In genomic region chr1:28973850-28974841, GRCh38 we compare ENCODE assay signal across 14 cellular contexts. TPM values are rescaled to one million over a fixed set of nuclear protein-coding genes. Genes with fewer than 3 reads are reported as not detected.
DNase-seq lines count a peak whose midpoint lies in the region; ATAC-seq and TF ChIP-seq lines count a peak whose summit lies in the region.
"Had no signal": no experiment of that assay in that cellular context is flagged by ENCODE, and none has a peak within 500 bp of the region (broad histone marks: within the 10 kb centered on the region; RNA-seq: fewer than 3 reads in every experiment).

No MANE protein-coding gene starts in this region.

- H3K27ac Mint-ChIP-seq in stimulated activated effector memory CD8-positive, alpha-beta T cell treated with anti-CD3 and anti-CD28 coated beads, Interleukin-12 subunit alpha, Interleukin-12 subunit beta, amount 100 ng/mL, for 72 hours: peak overlapping the region; percentile 35

- CTCF ChIA-PET in PC-9 (lab: Charles Lee): no interaction called here

- peak overlapping the region; percentile 6; the same call in 1 of the 2 replicates for H2AFZ ChIP-seq in PC-9
- no peak overlapping the region for H2AFZ ChIP-seq in fibroblast of lung (ENCODE audit: low read length)

- H3K4me1 Mint-ChIP-seq in stimulated activated effector memory CD8-positive, alpha-beta T cell treated with anti-CD3 and anti-CD28 coated beads, Interleukin-12 subunit alpha, Interleukin-12 subunit beta, amount 100 ng/mL, for 72 hours: peaks cover 56% of the 10 kb centered on the region

- H3K4me2 ChIP-seq in PC-9: peak overlapping the region; percentile 72
- peak overlapping the region; percentile 54 for H3K4me2 ChIP-seq in fibroblast of lung (ENCODE audit: extremely low read depth, insufficient read depth, low read length)

- peak; percentile 3 to 38 for DNase-seq in NCI-H524 (lab: John Stamatoyannopoulos, UW)
- DNase-seq in NCI-H524 treated with DMSO at 0.1 percent for 48 hours (lab: John Stamatoyannopoulos, UW): no peak
- peak in 1 of 2 experiments; percentile 71 for DNase-seq in PC-9
- DNase-seq in fibroblast of lung (ENCODE audit: low read depth in 2 of 2): peak; percentile 31 to 79
- no peak for DNase-seq in stimulated activated effector memory CD8-positive, alpha-beta T cell treated with anti-CD3 and anti-CD28 coated beads, Interleukin-12 subunit alpha, Interleukin-12 subunit beta, amount 100 ng/mL, for 72 hours (ENCODE audit: low spot score in 2 of 2)
- DNase-seq in mesenteric fat pad (ENCODE audit: low spot score): no peak
- no peak for DNase-seq in sciatic nerve (ENCODE audit: low spot score)
- DNase-seq: 8988T; activated CD8-positive, alpha-beta memory T cell treated with anti-CD3 and anti-CD28 coated beads, Interleukin-2, amount 50 U/mL, for 4 hours; heart right ventricle; MG63; NCI-H69; spleen had no signal

- H3K4me1 ChIP-seq in PC-9 (replicated peaks; ENCODE audit: insufficient read depth) (peaks cover 33% of the 10 kb centered on the region), fibroblast of lung (ENCODE audit: control insufficient read depth, extremely low read depth, insufficient read depth, low read length) (peaks cover 3% of the 10 kb centered on the region)

- H3F3A ChIP-seq in PC-9 (ENCODE audit: insufficient read depth, low read depth): peaks cover 30% of the 10 kb centered on the region

- H3K27me3 ChIP-seq in PC-9 (ENCODE audit: insufficient read depth, low read depth) (no peaks in the 10 kb centered on the region), fibroblast of lung (ENCODE audit: control insufficient read depth, insufficient read depth, low read length) (no peaks in the 10 kb centered on the region)
- H3K27me3 ChIP-seq: heart right ventricle, MG63, spleen had no signal

- no peak for TF ChIP-seq CTCF in PC-9 (conservative IDR thresholded peaks at IDR 0.05)
- no peak for TF ChIP-seq CTCF in fibroblast of lung (conservative IDR thresholded peaks at IDR 0.05 in 1 of 2, IDR thresholded peaks at IDR 0.05 in 1 of 2; ENCODE audit: low read depth in 1 of 2, low read length in 2 of 2)

- no peaks in the 10 kb centered on the region for H3K9me2 ChIP-seq in PC-9 (ENCODE audit: insufficient read depth)

- H3K36me3 Mint-ChIP-seq in stimulated activated effector memory CD8-positive, alpha-beta T cell treated with anti-CD3 and anti-CD28 coated beads, Interleukin-12 subunit alpha, Interleukin-12 subunit beta, amount 100 ng/mL, for 72 hours: peaks cover 12% of the 10 kb centered on the region

- BruUV-seq in PC-9 (replicated peaks; lab: Mats Ljungman, UMichigan): no TSS peak

- POLR2A ChIA-PET in PC-9 (lab: Charles Lee; ENCODE audit: unreplicated experiment): interaction anchor here (0.6 to 0.7 kb wide), 3 partner anchors 138 to 1822 kb away, joined by 6 to 8 read pairs (median 7); no protein-coding TSS in a partner anchor

- H4K20me1 ChIP-seq in PC-9 (ENCODE audit: insufficient read depth) (no peaks in the 10 kb centered on the region), fibroblast of lung (ENCODE audit: control insufficient read depth, extremely low read depth, insufficient read depth, low read length) (no peaks in the 10 kb centered on the region)

- H3K9me3 ChIP-seq in PC-9 (ENCODE audit: insufficient read depth, low read depth) (no peaks in the 10 kb centered on the region), fibroblast of lung (ENCODE audit: control insufficient read depth, insufficient read depth, low read depth, low read length) (no peaks in the 10 kb centered on the region)
- H3K9me3 ChIP-seq: heart right ventricle, MG63, spleen had no signal

- H3K4me3 Mint-ChIP-seq in stimulated activated effector memory CD8-positive, alpha-beta T cell treated with anti-CD3 and anti-CD28 coated beads, Interleukin-12 subunit alpha, Interleukin-12 subunit beta, amount 100 ng/mL, for 72 hours: peak overlapping the region; percentile 50

- peak; percentile 50 for ATAC-seq in stimulated activated effector memory CD8-positive, alpha-beta T cell treated with anti-CD3 and anti-CD28 coated beads, Interleukin-12 subunit alpha, Interleukin-12 subunit beta, amount 100 ng/mL, for 72 hours
- ATAC-seq in HG02588 (IDR thresholded peaks at IDR 0.05; ENCODE audit: unreplicated experiment) (no peak), sciatic nerve (no peak)
- ATAC-seq: heart right ventricle had no signal

- peak overlapping the region; percentile 21; the same call in 1 of the 2 replicates for H3K4me3 ChIP-seq in PC-9
- H3K4me3 ChIP-seq in fibroblast of lung (replicated peaks in 1 of 4; ENCODE audit: control extremely low read depth in 1 of 4, insufficient read depth in 1 of 4, low read depth in 3 of 4, low read length in 4 of 4): no peak overlapping the region
- H3K4me3 ChIP-seq: heart right ventricle, MG63, spleen had no signal

- H3K79me2 ChIP-seq in PC-9 (ENCODE audit: low read depth) (no peaks in the 10 kb centered on the region), fibroblast of lung (ENCODE audit: control insufficient read depth, insufficient read depth, low read length) (no peaks in the 10 kb centered on the region)

- peak overlapping the region; percentile 85 for H3K27ac ChIP-seq in PC-9
- H3K27ac ChIP-seq in fibroblast of lung (ENCODE audit: insufficient read depth, low read length): no peak overlapping the region
- H3K27ac ChIP-seq: heart right ventricle, spleen had no signal

- no peak overlapping the region for H3K9ac ChIP-seq in fibroblast of lung (ENCODE audit: insufficient read depth, low read length)

- intact Hi-C loops in PC-9 (cut with micrococcal nuclease; ENCODE audit: unreplicated experiment) (loop anchor here (2.0 kb wide), 1 partner anchor 59 kb away; the partner anchor contains the start of gene EPB41), sciatic nerve (cut with DNase I) (no loop called here)

- no peaks in the 10 kb centered on the region for H3K36me3 ChIP-seq in PC-9 (ENCODE audit: low read depth)
- no peaks in the 10 kb centered on the region for H3K36me3 ChIP-seq in fibroblast of lung (ENCODE audit: control insufficient read depth, insufficient read depth, low read length)
- H3K36me3 ChIP-seq: heart right ventricle, MG63 had no signal

- H3K9me3 Mint-ChIP-seq in stimulated activated effector memory CD8-positive, alpha-beta T cell treated with anti-CD3 and anti-CD28 coated beads, Interleukin-12 subunit alpha, Interleukin-12 subunit beta, amount 100 ng/mL, for 72 hours: peaks cover 2% of the 10 kb centered on the region

RNA-seq across cellular contexts. Expression of gene EPB41, which starts 59.8 kb away (rescaled TPM):
- total RNA-seq in PC-9 (2021) (36.0 and 42.2 TPM in 2 replicates), fibroblast of lung (23.1 and 38.0 TPM in 2 replicates), mesenteric fat pad (37.7 TPM), sciatic nerve (49.3 TPM)
- 7.4 TPM in 2 replicates for polyA plus RNA-seq in fibroblast of lung
- polyA plus RNA-seq in fibroblast of lung (2012): 2.9 and 3.3 TPM in 2 replicates
- polyA minus RNA-seq in fibroblast of lung (ENCODE audit: low replicate concordance): 2.7 and 9.1 TPM in 2 replicates

Comparison
In these comparisons a context has a peak if more than half of its experiments do, and no peak if none do; other contexts are left out.
1. DNase-seq: peak in NCI-H524 (2 of 2) and fibroblast of lung (2 of 2); none in NCI-H524 treated with DMSO at 0.1 percent for 48 hours (single experiment), stimulated activated effector memory CD8-positive, alpha-beta T cell treated with anti-CD3 and anti-CD28 coated beads, Interleukin-12 subunit alpha, Interleukin-12 subunit beta, amount 100 ng/mL, for 72 hours (0 of 2), mesenteric fat pad (single experiment) and sciatic nerve (single experiment).